In genomic region chr15:86002444-86002843, GRCh38 we compare ENCODE assay signal across 27 cellular contexts.
DNase-seq lines count a peak whose midpoint lies in the region; ATAC-seq and TF ChIP-seq lines count a peak whose summit lies in the region.
"Had no signal": no experiment of that assay in that cellular context is flagged by ENCODE, and none has a peak within 500 bp of the region (broad histone marks: within the 10 kb centered on the region; RNA-seq: fewer than 3 reads in every experiment).

No MANE protein-coding gene starts in this region.

- no peak overlapping the region for H2AK5ac ChIP-seq in neuronal stem cell (ENCODE audit: low read depth, low read length)

- no peak overlapping the region for H3K9ac ChIP-seq in neuronal stem cell (ENCODE audit: low read depth, low read length, poor library complexity)
- H3K9ac ChIP-seq: GM23248 had no signal

- no peak overlapping the region for H4K8ac ChIP-seq in neuronal stem cell (ENCODE audit: low read depth, low read length)

- no peak overlapping the region for H3K27ac ChIP-seq in neuronal stem cell (replicated peaks; ENCODE audit: low read length)
- H3K27ac ChIP-seq in ascending aorta = no peak overlapping the region
- H3K27ac ChIP-seq: 22Rv1, GM23248, heart right ventricle, right lobe of liver, upper lobe of right lung had no signal

- no peak for ATAC-seq in HG02884 (IDR thresholded peaks at IDR 0.05; ENCODE audit: unreplicated experiment)
- ATAC-seq: heart right ventricle; Panc1; right lobe of liver; stimulated activated naive B cell treated with anti-CD40 and anti-IgM and Interleukin-4, amounts not matched to agents 10 μg/mL and 1 μg/mL and 100 μg/mL, for 72 hours; upper lobe of right lung had no signal

- intact Hi-C loops in ascending aorta (cut with DNase I) = no loop called here

- no peak overlapping the region for H4K91ac ChIP-seq in neuronal stem cell (ENCODE audit: low read depth, low read length, poor library complexity)

- H3K18ac ChIP-seq in neuronal stem cell (ENCODE audit: low read length) = no peak overlapping the region

- H3K4me3 ChIP-seq in neuronal stem cell (ENCODE audit: low read length in 2 of 2) (no peak overlapping the region), ascending aorta (no peak overlapping the region)
- H3K4me3 ChIP-seq: GM23248, heart right ventricle, lung, right lobe of liver, upper lobe of right lung had no signal

- H3K4me2 ChIP-seq in neuronal stem cell (ENCODE audit: insufficient read depth, low read length, poor library complexity, severe bottlenecking) = no peak overlapping the region

- H2BK5ac ChIP-seq in neuronal stem cell (ENCODE audit: low read length) = no peak overlapping the region

- H3K79me1 ChIP-seq in neuronal stem cell (ENCODE audit: low read depth, low read length) = no peaks in the 10 kb centered on the region

- DNase-seq in NCI-H187 treated with DMSO at 0.1 percent for 48 hours (lab: John Stamatoyannopoulos, UW) (peak; percentile 7), NCI-H187 (lab: John Stamatoyannopoulos, UW) (no peak), NCI-H446 treated with DMSO at 0.1 percent for 48 hours (lab: John Stamatoyannopoulos, UW) (peak; percentile 90), epidermal melanocyte (ENCODE audit: insufficient read length, low spot score) (peak; percentile 28), neuronal stem cell (ENCODE audit: low spot score) (no peak), ascending aorta (ENCODE audit: low spot score in 2 of 2) (no peak)
- no peak for DNase-seq in stimulated activated CD4-positive, alpha-beta T cell treated with anti-CD3 and anti-CD28 coated beads, Interleukin-12 subunit alpha, Interleukin-12 subunit beta, amount 100 ng/mL, for 4 hours
- DNase-seq: activated CD4-positive, alpha-beta T cell treated with anti-CD3 and anti-CD28 coated beads, Interleukin-2, amount 50 U/mL, for 4 hours; activated CD4-positive, CD25-positive, alpha-beta regulatory T cell; amygdala; CD4-positive, CD25-positive, alpha-beta regulatory T cell; effector CD4-positive, alpha-beta T cell; GM23248; heart right ventricle; Karpas-422; NCI-H1048; NCI-H2081; NCI-H510A; right lobe of liver; SIG-M5; stimulated activated naive B cell treated with anti-CD40 and anti-IgM and Interleukin-4, amounts not matched to agents 10 μg/mL and 1 μg/mL and 100 μg/mL, for 72 hours; T-helper 1 cell; upper lobe of right lung had no signal

- H2BK12ac ChIP-seq in neuronal stem cell (ENCODE audit: low read length) = no peak overlapping the region

- no peak overlapping the region for H2BK15ac ChIP-seq in neuronal stem cell (ENCODE audit: low read length)

- H3K4ac ChIP-seq in neuronal stem cell (ENCODE audit: low read length) = no peak overlapping the region

- no peak for TF ChIP-seq CTCF in ascending aorta (IDR thresholded peaks at IDR 0.05)

- H3K4me1 ChIP-seq in neuronal stem cell (ENCODE audit: control insufficient read depth in 2 of 2, insufficient read depth in 1 of 2, low read depth in 1 of 2, low read length in 2 of 2) (peaks cover 0 to 4% of the 10 kb centered on the region in 2 donors), ascending aorta (no peaks in the 10 kb centered on the region)
- H3K4me1 ChIP-seq: heart right ventricle, right lobe of liver, upper lobe of right lung had no signal

- H3K36me3 ChIP-seq in neuronal stem cell (replicated peaks in 1 of 2; ENCODE audit: control insufficient read depth in 2 of 2, insufficient read depth in 2 of 2, low read length in 2 of 2) = no peaks in the 10 kb centered on the region
- H3K36me3 ChIP-seq in ascending aorta = no peaks in the 10 kb centered on the region
- H3K36me3 ChIP-seq: heart right ventricle, right lobe of liver, upper lobe of right lung had no signal

- no peak overlapping the region for H2AFZ ChIP-seq in neuronal stem cell (ENCODE audit: low read length)
- H2AFZ ChIP-seq: GM23248 had no signal

- H3K23ac ChIP-seq in neuronal stem cell (ENCODE audit: low read depth, low read length, poor library complexity) = no peak overlapping the region

- no peaks in the 10 kb centered on the region for H3K9me3 ChIP-seq in neuronal stem cell (replicated peaks in 1 of 2; ENCODE audit: control insufficient read depth in 2 of 2, insufficient read depth in 1 of 2, low read depth in 1 of 2, low read length in 2 of 2)
- no peaks in the 10 kb centered on the region for H3K9me3 ChIP-seq in ascending aorta
- H3K9me3 ChIP-seq: heart right ventricle, right lobe of liver, upper lobe of right lung had no signal

- no peak overlapping the region for H3K14ac ChIP-seq in neuronal stem cell (ENCODE audit: low read length)

- no peak overlapping the region for H2BK120ac ChIP-seq in neuronal stem cell (ENCODE audit: low read depth, low read length)

- H3K27me3 ChIP-seq in neuronal stem cell (ENCODE audit: control insufficient read depth in 3 of 3, insufficient read depth in 3 of 3, low read depth in 1 of 3, low read length in 3 of 3) (no peaks in the 10 kb centered on the region), ascending aorta (no peaks in the 10 kb centered on the region)
- H3K27me3 ChIP-seq: right lobe of liver, upper lobe of right lung had no signal

Comparison
In these comparisons a context has a peak if more than half of its experiments do, and no peak if none do; other contexts are left out.
1. DNase-seq: peak in NCI-H187 treated with DMSO at 0.1 percent for 48 hours (single experiment), NCI-H446 treated with DMSO at 0.1 percent for 48 hours (single experiment) and epidermal melanocyte (single experiment); none in NCI-H187 (0 of 2), neuronal stem cell (single experiment), stimulated activated CD4-positive, alpha-beta T cell treated with anti-CD3 and anti-CD28 coated beads, Interleukin-12 subunit alpha, Interleukin-12 subunit beta, amount 100 ng/mL, for 4 hours (single experiment) and ascending aorta (0 of 2).